In genomic region chr10:61594430-61594829, GRCh38 we compare ENCODE assay signal across 25 cellular contexts.
DNase-seq lines count a peak whose midpoint lies in the region; ATAC-seq, FAIRE-seq and TF ChIP-seq lines count a peak whose summit lies in the region.
"Had no signal": no experiment of that assay in that cellular context is flagged by ENCODE, and none has a peak within 500 bp of the region (broad histone marks: within the 10 kb centered on the region; RNA-seq: fewer than 3 reads in every experiment).

No MANE protein-coding gene starts in this region.

- H2BK20ac ChIP-seq in H9 (ENCODE audit: low read depth, low read length, poor library complexity, severe bottlenecking) (no peak overlapping the region), H1 (ENCODE audit: low read length) (no peak overlapping the region)

- H3K27ac ChIP-seq in H9 (ENCODE audit: insufficient read length, low read depth, low read length) (no peak overlapping the region), HUES64 (ENCODE audit: low read depth, low read length) (peak overlapping the region; percentile 79), H1 (ENCODE audit: low read depth, low read length) (no peak overlapping the region), iPS-20b (ENCODE audit: low read length) (no peak overlapping the region)
- H3K27ac ChIP-seq: A549; BLaER1 treated with 17β-estradiol and CSF1 and Interleukin-3, amounts not matched to agents 10 nM and 100 nM had no signal

- TF ChIP-seq CTCF in H9 (conservative IDR thresholded peaks at IDR 0.05) (no peak), H1 (IDR thresholded peaks at IDR 0.05; ENCODE audit: control extremely low read depth in 1 of 3, insufficient read depth in 1 of 3, low read depth in 1 of 3, low read length in 3 of 3) (no peak)

- H3K23me2 ChIP-seq in H9 (ENCODE audit: insufficient read length, low read depth, low read length, poor library complexity, severe bottlenecking) (no peaks in the 10 kb centered on the region), H1 (ENCODE audit: low read depth, low read length) (no peaks in the 10 kb centered on the region)

- 0 out of 7 replicates have a peak, but pooled peaks cover 0 to 2% (median 0%) of the 10 kb centered on the region in 3 experiments for H3K36me3 Mint-ChIP-seq in H9 (ENCODE audit: insufficient read depth in 1 of 3, low read depth in 3 of 3)
- no peaks in the 10 kb centered on the region for H3K36me3 Mint-ChIP-seq in stimulated activated effector memory CD8-positive, alpha-beta T cell treated with anti-CD3 and anti-CD28 coated beads, Interleukin-12 subunit alpha, Interleukin-12 subunit beta, amount 100 ng/mL, for 72 hours
- no peaks in the 10 kb centered on the region for H3K36me3 Mint-ChIP-seq in naive thymus-derived CD8-positive, alpha-beta T cell
- H3K36me3 Mint-ChIP-seq: CD14-positive monocyte; CD8-positive, alpha-beta memory T cell had no signal

- no peak overlapping the region for H3T11ph ChIP-seq in H9 (ENCODE audit: low read length)

- no peak for TF ChIP-seq POLR2A in H1 (IDR thresholded peaks at IDR 0.05; ENCODE audit: control extremely low read depth in 1 of 2, low read depth in 2 of 2, low read length in 2 of 2)

- H3K4me3 ChIP-seq in HUES64 (ENCODE audit: low read length) (no peak overlapping the region), H1 (ENCODE audit: extremely low read depth in 1 of 4, insufficient read depth in 2 of 4, low read depth in 3 of 4, low read length in 4 of 4) (peak overlapping the region in 1 of 4 experiments; percentile 20; a peak in 1 of 8 replicates), iPS-20b (ENCODE audit: low read length) (peak overlapping the region; percentile 17; the same call in 1 of the 2 replicates)
- H3K4me3 ChIP-seq: A549; BLaER1 treated with 17β-estradiol and CSF1 and Interleukin-3, amounts not matched to agents 10 nM and 100 nM; HAP-1 had no signal

- no peak overlapping the region for H2BK120ac ChIP-seq in H9 (ENCODE audit: low read depth, low read length, poor library complexity, severe bottlenecking)
- H2BK120ac ChIP-seq in H1 (replicated peaks; ENCODE audit: low read depth, low read length): no peak overlapping the region

- H3K18ac ChIP-seq in H9 (ENCODE audit: insufficient read length, low read depth, low read length) (no peak overlapping the region), H1 (ENCODE audit: extremely low read depth, low read length) (no peak overlapping the region)

- no peaks in the 10 kb centered on the region for H3K27me3 Mint-ChIP-seq in H9 (ENCODE audit: low read depth)
- peaks cover 0 to 3% (median 0%) of the 10 kb centered on the region in 5 donors for H3K27me3 Mint-ChIP-seq in naive thymus-derived CD8-positive, alpha-beta T cell
- H3K27me3 Mint-ChIP-seq: CD4-positive, alpha-beta T cell had no signal

- DNase-seq in H9: no peak
- DNase-seq in H1 (ENCODE audit: low read depth in 1 of 2, low spot score in 2 of 2): no peak
- no peak for DNase-seq in NCI-H2081 treated with DMSO at 0.1 percent for 48 hours (lab: John Stamatoyannopoulos, UW)
- no peak for DNase-seq in stimulated activated effector memory CD8-positive, alpha-beta T cell treated with anti-CD3 and anti-CD28 coated beads, Interleukin-12 subunit alpha, Interleukin-12 subunit beta, amount 100 ng/mL, for 72 hours (ENCODE audit: low spot score in 2 of 2)
- no peak for DNase-seq in naive thymus-derived CD8-positive, alpha-beta T cell
- DNase-seq: 8988T; ACHN; AML-193; BE2C; CD4-positive, alpha-beta T cell; CD8-positive, alpha-beta memory T cell; DMS53; DMS79 treated with DMSO at 0.1 percent for 48 hours; GF-D8; HFFc6 had no signal

- CTCF ChIA-PET in H1 (lab: Charles Lee; ENCODE audit: partially characterized antibody): interaction anchor here (0.6 to 5.3 kb wide), 5 partner anchors 12 to 326 kb away, joined by 3 to 30 read pairs (median 14); no protein-coding TSS in a partner anchor

- H3K9me3 ChIP-seq in H9 (ENCODE audit: control insufficient read depth, low read depth, low read length) (no peaks in the 10 kb centered on the region), HUES64 (ENCODE audit: insufficient read depth, low read depth, low read length) (no peaks in the 10 kb centered on the region), H1 (ENCODE audit: insufficient read depth in 2 of 2, low read depth in 1 of 2, low read length in 1 of 2) (no peaks in the 10 kb centered on the region), iPS-20b (ENCODE audit: insufficient read depth, low read depth, low read length) (no peaks in the 10 kb centered on the region)
- H3K9me3 ChIP-seq: A549; BE2C; BLaER1 treated with 17β-estradiol and CSF1 and Interleukin-3, amounts not matched to agents 10 nM and 100 nM; HAP-1 had no signal

- no peak overlapping the region; a peak in 1 of 5 replicates for H3K4me3 Mint-ChIP-seq in H9
- no peak overlapping the region for H3K4me3 Mint-ChIP-seq in stimulated activated effector memory CD8-positive, alpha-beta T cell treated with anti-CD3 and anti-CD28 coated beads, Interleukin-12 subunit alpha, Interleukin-12 subunit beta, amount 100 ng/mL, for 72 hours
- no peak overlapping the region for H3K4me3 Mint-ChIP-seq in naive thymus-derived CD8-positive, alpha-beta T cell
- H3K4me3 Mint-ChIP-seq: CD14-positive monocyte; CD4-positive, alpha-beta T cell; CD8-positive, alpha-beta memory T cell; HFFc6 had no signal

- H3K4me1 ChIP-seq in H9 (ENCODE audit: insufficient read depth, low read length) (peaks cover 9% of the 10 kb centered on the region; the same call in 1 of the 2 replicates), HUES64 (ENCODE audit: insufficient read depth, low read length) (peaks cover 30% of the 10 kb centered on the region), H1 (replicated peaks in 1 of 4; ENCODE audit: control insufficient read depth in 3 of 4, insufficient read depth in 4 of 4, low read length in 3 of 4) (peaks cover 4 to 16% (median 9%) of the 10 kb centered on the region in 4 experiments; a peak in 5 of 7 replicates), iPS-20b (ENCODE audit: insufficient read depth, low read length) (peaks cover 28% of the 10 kb centered on the region)
- H3K4me1 ChIP-seq: A549, BE2C had no signal

- ATAC-seq in stimulated activated effector memory CD8-positive, alpha-beta T cell treated with anti-CD3 and anti-CD28 coated beads, Interleukin-12 subunit alpha, Interleukin-12 subunit beta, amount 100 ng/mL, for 72 hours: no peak
- ATAC-seq in naive thymus-derived CD8-positive, alpha-beta T cell: no peak
- ATAC-seq in HG02571 (IDR thresholded peaks at IDR 0.05; ENCODE audit: unreplicated experiment): no peak
- ATAC-seq: A549 had no signal

- no CpG with 5 or more reads among the region's 1 CpG for WGBS in H9 (ENCODE audit: extremely low coverage, insufficient read length, low lambda C conversion rate)
- WGBS in HUES64: no CpG with 5 or more reads among the region's 1 CpG
- WGBS in H1 (ENCODE audit: extremely low coverage in 1 of 2, insufficient coverage in 1 of 2, insufficient read length in 1 of 2, insufficient replicate concordance in 2 of 2, low coverage in 1 of 2, low lambda C conversion rate in 2 of 2, missing lambda C conversion rate in 1 of 2), 2 experiments: 6% methylated on average over 1 of the region's 1 CpG; no CpG with 5 or more reads in 1 of the 2 experiments

- H2AK5ac ChIP-seq in H9 (ENCODE audit: insufficient read length, low read length) (no peak overlapping the region), H1 (ENCODE audit: low read depth, low read length) (no peak overlapping the region)

- H3K79me2 ChIP-seq in H9 (ENCODE audit: insufficient read depth, low read length) (no peaks in the 10 kb centered on the region), H1 (ENCODE audit: control insufficient read depth in 1 of 2, insufficient read depth in 2 of 2, low read length in 2 of 2) (no peaks in the 10 kb centered on the region)

- H2BK5ac ChIP-seq in H9 (ENCODE audit: insufficient read length, low read length): no peak overlapping the region
- no peak overlapping the region for H2BK5ac ChIP-seq in H1 (ENCODE audit: low read depth, low read length)

- H3K56ac ChIP-seq in H9 (ENCODE audit: insufficient read length, low read depth, low read length) (no peak overlapping the region), H1 (replicated peaks; ENCODE audit: insufficient read length, low read depth, low read length) (no peak overlapping the region)

- no peaks in the 10 kb centered on the region for H3K27me3 ChIP-seq in H9 (ENCODE audit: insufficient read depth, low read length)
- H3K27me3 ChIP-seq in HUES64 (ENCODE audit: insufficient read depth, low read length): no peaks in the 10 kb centered on the region
- H3K27me3 ChIP-seq in H1 (replicated peaks in 1 of 4; ENCODE audit: control insufficient read depth in 3 of 4, extremely low read depth in 1 of 4, insufficient read depth in 3 of 4, low read length in 3 of 4): no peaks in the 10 kb centered on the region
- no peaks in the 10 kb centered on the region for H3K27me3 ChIP-seq in iPS-20b (ENCODE audit: insufficient read depth, low read length)
- H3K27me3 ChIP-seq: BLaER1 treated with 17β-estradiol and CSF1 and Interleukin-3, amounts not matched to agents 10 nM and 100 nM had no signal

- H3K4ac ChIP-seq in H9 (ENCODE audit: low read depth, low read length) (no peak overlapping the region), H1 (replicated peaks; ENCODE audit: insufficient read length, low read depth, low read length) (no peak overlapping the region)

- H3K14ac ChIP-seq in H9 (ENCODE audit: insufficient read depth, low read length) (no peak overlapping the region), H1 (ENCODE audit: insufficient read length) (no peak overlapping the region)

- no peak for TF ChIP-seq EP300 in H1 (IDR thresholded peaks at IDR 0.05; ENCODE audit: borderline replicate concordance in 1 of 2, low read depth in 2 of 2, low read length in 2 of 2)

- H4K20me1 ChIP-seq in H9 (ENCODE audit: control insufficient read depth, insufficient read depth, insufficient read length) (no peaks in the 10 kb centered on the region), H1 (replicated peaks in 1 of 2; ENCODE audit: control insufficient read depth in 1 of 2, insufficient read depth in 2 of 2, low read length in 2 of 2) (no peaks in the 10 kb centered on the region)
- H4K20me1 ChIP-seq: BLaER1 treated with 17β-estradiol and CSF1 and Interleukin-3, amounts not matched to agents 10 nM and 100 nM had no signal

- no peak overlapping the region for H4K5ac ChIP-seq in H9 (ENCODE audit: insufficient read length, low read depth, low read length)
- H4K5ac ChIP-seq in H1 (ENCODE audit: insufficient read length, low read depth, low read length): no peak overlapping the region

- no peak for TF ChIP-seq RAD21 in H1 (IDR thresholded peaks at IDR 0.05 in 1 of 2, conservative IDR thresholded peaks at IDR 0.05 in 1 of 2; ENCODE audit: low read depth in 2 of 2, low read length in 2 of 2)

- H4K8ac ChIP-seq in H9 (replicated peaks; ENCODE audit: insufficient read length, low read depth, low read length) (no peak overlapping the region), H1 (ENCODE audit: extremely low read depth, insufficient read depth, low read length) (no peak overlapping the region)

- H4K91ac ChIP-seq in H9 (ENCODE audit: insufficient read length, low read depth, low read length) (no peak overlapping the region), H1 (replicated peaks; ENCODE audit: insufficient read length, low read length) (no peak overlapping the region)

- H3K9me3 Mint-ChIP-seq in H9: no peaks in the 10 kb centered on the region
- no peaks in the 10 kb centered on the region for H3K9me3 Mint-ChIP-seq in stimulated activated effector memory CD8-positive, alpha-beta T cell treated with anti-CD3 and anti-CD28 coated beads, Interleukin-12 subunit alpha, Interleukin-12 subunit beta, amount 100 ng/mL, for 72 hours
- H3K9me3 Mint-ChIP-seq in naive thymus-derived CD8-positive, alpha-beta T cell: no peaks in the 10 kb centered on the region
- H3K9me3 Mint-ChIP-seq: CD14-positive monocyte; CD4-positive, alpha-beta T cell; CD8-positive, alpha-beta memory T cell; HFFc6 had no signal

- no peak overlapping the region for H2AFZ ChIP-seq in H9 (ENCODE audit: low read length)
- no peak overlapping the region for H2AFZ ChIP-seq in H1 (ENCODE audit: low read length)

- no peak overlapping the region for H3K4me2 ChIP-seq in H9 (ENCODE audit: insufficient read depth, insufficient read length, low read length)
- H3K4me2 ChIP-seq in H1 (ENCODE audit: insufficient read depth in 1 of 2, low read depth in 2 of 2, low read length in 2 of 2): peak overlapping the region in 1 of 2 experiments; percentile 42; a peak in 1 of 4 replicates
- H3K4me2 ChIP-seq: A549; BLaER1 treated with 17β-estradiol and CSF1 and Interleukin-3, amounts not matched to agents 10 nM and 100 nM had no signal

- H2BK12ac ChIP-seq in H9 (ENCODE audit: insufficient read length, low read depth, low read length) (no peak overlapping the region), H1 (ENCODE audit: low read depth, low read length) (no peak overlapping the region)

- H3K23ac ChIP-seq in H9 (ENCODE audit: insufficient read length, low read depth, low read length): no peak overlapping the region
- no peak overlapping the region for H3K23ac ChIP-seq in H1 (ENCODE audit: insufficient read length)

- H3K4me1 Mint-ChIP-seq in H9: peaks cover 29 to 32% of the 10 kb centered on the region in 2 experiments
- H3K4me1 Mint-ChIP-seq in stimulated activated effector memory CD8-positive, alpha-beta T cell treated with anti-CD3 and anti-CD28 coated beads, Interleukin-12 subunit alpha, Interleukin-12 subunit beta, amount 100 ng/mL, for 72 hours: no peaks in the 10 kb centered on the region
- no peaks in the 10 kb centered on the region for H3K4me1 Mint-ChIP-seq in naive thymus-derived CD8-positive, alpha-beta T cell
- H3K4me1 Mint-ChIP-seq: CD14-positive monocyte; CD8-positive, alpha-beta memory T cell had no signal

- POLR2A ChIA-PET in H1 (lab: Charles Lee; ENCODE audit: partially characterized antibody): no interaction called here
- POLR2A ChIA-PET in naive thymus-derived CD8-positive, alpha-beta T cell (lab: Charles Lee): no interaction called here

- no peak for FAIRE-seq in H1 (lab: Jason Lieb, UNC)
- FAIRE-seq: A549, D721Med, GM12891, GM19239 had no signal

- H3K9ac ChIP-seq in H9 (ENCODE audit: extremely low read depth, insufficient read length, low read length) (no peak overlapping the region), HUES64 (ENCODE audit: low read depth, low read length) (no peak overlapping the region), H1 (replicated peaks in 1 of 4; ENCODE audit: extremely low read depth in 1 of 4, low read depth in 3 of 4, low read length in 3 of 4) (no peak overlapping the region), iPS-20b (ENCODE audit: low read depth, low read length) (no peak overlapping the region; the same call in 1 of the 2 replicates)
- H3K9ac ChIP-seq: BLaER1 treated with 17β-estradiol and CSF1 and Interleukin-3, amounts not matched to agents 10 nM and 100 nM had no signal

- H2BK15ac ChIP-seq in H9 (ENCODE audit: low read depth, low read length): no peak overlapping the region
- H2BK15ac ChIP-seq in H1 (ENCODE audit: low read length): no peak overlapping the region

- H3K79me1 ChIP-seq in H9 (ENCODE audit: insufficient read depth, low read depth, low read length, poor library complexity, severe bottlenecking) (no peaks in the 10 kb centered on the region), H1 (ENCODE audit: low read depth, low read length) (no peaks in the 10 kb centered on the region)

- H3K27ac Mint-ChIP-seq in H9: peak overlapping the region in 2 of 3 experiments; percentile 48 to 93; a peak in 4 of 7 replicates
- no peak overlapping the region for H3K27ac Mint-ChIP-seq in stimulated activated effector memory CD8-positive, alpha-beta T cell treated with anti-CD3 and anti-CD28 coated beads, Interleukin-12 subunit alpha, Interleukin-12 subunit beta, amount 100 ng/mL, for 72 hours
- no peak overlapping the region for H3K27ac Mint-ChIP-seq in naive thymus-derived CD8-positive, alpha-beta T cell
- H3K27ac Mint-ChIP-seq: CD14-positive monocyte; CD4-positive, alpha-beta T cell; CD8-positive, alpha-beta memory T cell; HFFc6 had no signal

- no peaks in the 10 kb centered on the region for H3K36me3 ChIP-seq in HUES64 (ENCODE audit: insufficient read depth, low read length)
- H3K36me3 ChIP-seq in H1 (ENCODE audit: control insufficient read depth in 2 of 4, insufficient read depth in 4 of 4, low read length in 3 of 4): no peaks in the 10 kb centered on the region
- no peaks in the 10 kb centered on the region for H3K36me3 ChIP-seq in iPS-20b (ENCODE audit: insufficient read depth, low read depth, low read length)
- H3K36me3 ChIP-seq: BE2C; BLaER1 treated with 17β-estradiol and CSF1 and Interleukin-3, amounts not matched to agents 10 nM and 100 nM; HAP-1 had no signal

Comparison
In these comparisons a context has a peak if more than half of its experiments do, and no peak if none do; other contexts are left out.
1. H3K27ac Mint-ChIP-seq: peak in H9 (2 of 3); none in stimulated activated effector memory CD8-positive, alpha-beta T cell treated with anti-CD3 and anti-CD28 coated beads, Interleukin-12 subunit alpha, Interleukin-12 subunit beta, amount 100 ng/mL, for 72 hours (single experiment) and naive thymus-derived CD8-positive, alpha-beta T cell (0 of 10).